Comparison of ENCODE assay signal across 10 cellular contexts in genomic region chr2:201419057-201419635, GRCh38. TPM values are rescaled to one million over a fixed set of nuclear protein-coding genes. Genes with fewer than 3 reads are reported as not detected.
DNase-seq lines count a peak whose midpoint lies in the region; ATAC-seq and TF ChIP-seq lines count a peak whose summit lies in the region.
"Had no signal": no experiment of that assay in that cellular context is flagged by ENCODE, and none has a peak within 500 bp of the region (broad histone marks: within the 10 kb centered on the region; RNA-seq: fewer than 3 reads in every experiment).

No MANE protein-coding gene starts in this region.

- H3K27me3 Mint-ChIP-seq in CD8-positive, alpha-beta T cell (ENCODE audit: low read depth) = no peaks in the 10 kb centered on the region
- no peaks in the 10 kb centered on the region for H3K27me3 Mint-ChIP-seq in IgD-negative memory B cell
- H3K27me3 Mint-ChIP-seq: activated CD8-positive, alpha-beta memory T cell treated with anti-CD3 and anti-CD28 coated beads, Interleukin-2, amount 10 ng/mL, durations not matched to agents 7 days and 5 days had no signal

- no peak overlapping the region for H3K4me3 Mint-ChIP-seq in CD8-positive, alpha-beta T cell
- H3K4me3 Mint-ChIP-seq in IgD-negative memory B cell = no peak overlapping the region
- H3K4me3 Mint-ChIP-seq: activated CD8-positive, alpha-beta memory T cell treated with anti-CD3 and anti-CD28 coated beads, Interleukin-2, amount 10 ng/mL, durations not matched to agents 7 days and 5 days had no signal

- H3K27ac Mint-ChIP-seq in CD8-positive, alpha-beta T cell = peak overlapping the region; percentile 91
- H3K27ac Mint-ChIP-seq in IgD-negative memory B cell = peak overlapping the region; percentile 2 to 91 (median 90)
- H3K27ac Mint-ChIP-seq: activated CD8-positive, alpha-beta memory T cell treated with anti-CD3 and anti-CD28 coated beads, Interleukin-2, amount 10 ng/mL, durations not matched to agents 7 days and 5 days had no signal

- H3K9me3 Mint-ChIP-seq in CD8-positive, alpha-beta T cell = no peaks in the 10 kb centered on the region
- no peaks in the 10 kb centered on the region for H3K9me3 Mint-ChIP-seq in IgD-negative memory B cell

- H3K4me1 ChIP-seq in CD8-positive, alpha-beta T cell (ENCODE audit: insufficient read depth, low read length) = peaks cover 42% of the 10 kb centered on the region

- H3K4me3 ChIP-seq in CD8-positive, alpha-beta T cell (ENCODE audit: low read depth, low read length) = no peak overlapping the region
- no peak overlapping the region for H3K4me3 ChIP-seq in brain microvascular endothelial cell (ENCODE audit: low read depth, low read length)

- H3K9me3 ChIP-seq in CD8-positive, alpha-beta T cell (ENCODE audit: low read length) = no peaks in the 10 kb centered on the region

- peaks cover 17% of the 10 kb centered on the region for H3K36me3 Mint-ChIP-seq in CD8-positive, alpha-beta T cell
- no peaks in the 10 kb centered on the region for H3K36me3 Mint-ChIP-seq in IgD-negative memory B cell

- intact Hi-C loops in CD8-positive, alpha-beta T cell (cut with DNase I, micrococcal nuclease) = loop anchor here in 1 of 2 experiments (5.0 kb wide), 1 partner anchor 33 kb away; the partner anchor contains the start of genes STRADB and TRAK2

- peaks cover 49% of the 10 kb centered on the region for H3K4me1 Mint-ChIP-seq in CD8-positive, alpha-beta T cell (ENCODE audit: low read depth)
- peaks cover 27 to 39% (median 37%) of the 10 kb centered on the region in 3 donors for H3K4me1 Mint-ChIP-seq in IgD-negative memory B cell

- CTCF ChIA-PET in CD8-positive, alpha-beta T cell (lab: Charles Lee) = no interaction called here

- in situ Hi-C loops in brain microvascular endothelial cell (cut with HindIII; ENCODE audit: low pct_ligation_motif_present, low sequenced_read_pairs) = no loop called here

- POLR2A ChIA-PET in CD8-positive, alpha-beta T cell (lab: Charles Lee) = no interaction called here

- DNase-seq in CD8-positive, alpha-beta T cell = no peak
- no peak for DNase-seq in brain microvascular endothelial cell
- DNase-seq in lung microvascular endothelial cell (ENCODE audit: low read depth in 2 of 2) = peak; percentile 61 to 65
- no peak for DNase-seq in T-helper 2 cell
- no peak for DNase-seq in NCI-H524 treated with DMSO at 0.1 percent for 48 hours (lab: John Stamatoyannopoulos, UW)
- DNase-seq in activated CD8-positive, alpha-beta memory T cell treated with anti-CD3 and anti-CD28 coated beads for 24 hours = no peak
- DNase-seq in NCI-H82 (lab: John Stamatoyannopoulos, UW) = no peak
- DNase-seq: activated CD8-positive, alpha-beta memory T cell treated with anti-CD3 and anti-CD28 coated beads, Interleukin-2, amount 10 ng/mL, durations not matched to agents 7 days and 5 days; NCI-H2029 treated with DMSO at 0.1 percent for 48 hours had no signal

- H3K27me3 ChIP-seq in CD8-positive, alpha-beta T cell (ENCODE audit: insufficient read depth, low read length) = no peaks in the 10 kb centered on the region
- H3K27me3 ChIP-seq in brain microvascular endothelial cell (replicated peaks) = no peaks in the 10 kb centered on the region

- no peaks in the 10 kb centered on the region for H3K36me3 ChIP-seq in CD8-positive, alpha-beta T cell (ENCODE audit: insufficient read depth, low read length)
- peaks cover 3% of the 10 kb centered on the region for H3K36me3 ChIP-seq in brain microvascular endothelial cell (replicated peaks)

- TF ChIP-seq CTCF in CD8-positive, alpha-beta T cell (IDR thresholded peaks at IDR 0.05) = no peak
- no peak for TF ChIP-seq CTCF in brain microvascular endothelial cell (IDR thresholded peaks at IDR 0.05; ENCODE audit: low read depth, low read length, missing control alignments)

- no peak overlapping the region for H3K27ac ChIP-seq in CD8-positive, alpha-beta T cell (ENCODE audit: low read depth, low read length)
- peak overlapping the region; percentile 67 for H3K27ac ChIP-seq in brain microvascular endothelial cell

- no peak for ATAC-seq in CD8-positive, alpha-beta T cell
- ATAC-seq: activated CD8-positive, alpha-beta memory T cell treated with anti-CD3 and anti-CD28 coated beads, Interleukin-2, amount 10 ng/mL, durations not matched to agents 7 days and 5 days had no signal

RNA-seq across cellular contexts. Expression of gene TRAK2, which starts 32.1 kb away (rescaled TPM):
- total RNA-seq in CD8-positive, alpha-beta T cell = 10 to 100 TPM; 20.1 to 22.5 TPM
- polyA plus RNA-seq in IgD-negative memory B cell = 33.0 TPM
- 26.6 and 26.8 TPM in 2 replicates for total RNA-seq in lung microvascular endothelial cell

RNA-seq across cellular contexts. Expression of gene STRADB, which starts 32.4 kb away (rescaled TPM):
- total RNA-seq in CD8-positive, alpha-beta T cell = 1 to 10 TPM; 4.5 to 5.8 TPM
- polyA plus RNA-seq in IgD-negative memory B cell = 40.0 TPM
- 12.9 and 20.9 TPM in 2 replicates for total RNA-seq in lung microvascular endothelial cell

Comparison
In these comparisons a context has a peak if more than half of its experiments do, and no peak if none do; other contexts are left out.
1. DNase-seq: peak in lung microvascular endothelial cell (2 of 2); none in CD8-positive, alpha-beta T cell (0 of 7), brain microvascular endothelial cell (single experiment), T-helper 2 cell (0 of 5), NCI-H524 treated with DMSO at 0.1 percent for 48 hours (single experiment), activated CD8-positive, alpha-beta memory T cell treated with anti-CD3 and anti-CD28 coated beads for 24 hours (single experiment) and NCI-H82 (single experiment).